In the genomic region with DNA sequence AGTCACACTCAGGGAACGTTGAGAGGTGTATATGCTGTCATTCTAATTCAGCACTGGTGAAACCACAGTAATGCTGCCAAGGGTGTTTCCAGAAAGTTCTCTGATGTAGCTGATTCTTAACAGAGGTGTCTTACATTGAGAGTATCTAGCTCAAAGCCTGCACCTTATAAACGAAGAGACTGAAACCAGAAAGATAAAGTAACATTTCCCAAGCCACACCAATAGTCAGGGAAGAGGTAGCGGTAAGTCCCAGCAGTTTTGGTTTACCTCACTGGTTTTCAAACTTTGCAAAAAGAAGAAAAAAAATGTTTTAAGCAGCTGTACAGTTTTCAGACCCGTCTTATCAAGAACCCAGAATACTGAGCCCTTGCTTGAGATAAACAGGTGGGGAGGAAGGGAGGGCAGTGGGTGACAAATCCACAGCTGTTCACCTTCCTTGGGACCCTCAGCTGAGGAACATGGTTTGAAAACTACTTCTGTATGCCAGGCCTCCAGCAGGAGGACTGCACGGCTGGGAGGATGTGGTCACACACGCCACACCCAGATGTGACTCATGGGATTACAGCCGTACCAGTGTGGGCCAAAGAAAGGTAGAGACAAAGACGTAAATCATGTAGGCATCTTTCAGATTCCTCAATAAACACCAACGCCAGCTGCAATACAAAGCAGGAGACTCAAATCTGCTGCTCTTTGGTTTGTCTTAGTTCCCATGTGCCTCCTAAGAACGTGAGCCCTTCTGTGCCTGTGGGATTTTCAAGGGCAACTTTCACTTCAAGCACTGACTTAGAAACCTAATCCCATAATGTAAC, we compare ENCODE assay signal across 8 cellular contexts.
A peak's percentile ranks its signal among the peaks of the same experiment; 100 is the strongest.
DNase-seq lines count a peak whose midpoint lies in the region; ATAC-seq and TF ChIP-seq lines count a peak whose summit lies in the region.

No MANE protein-coding gene starts in this region.

- DNase-seq in ACHN (peak; percentile 97), fibroblast of peridontal ligament (ENCODE audit: extremely low read depth) (peak; percentile 76), skeletal muscle cell (ENCODE audit: low read depth) (peak; percentile 90), mesothelial cell of epicardium (ENCODE audit: low spot score in 2 of 2, unreplicated experiment in 2 of 2) (no peak)
- peak; percentile 76 for DNase-seq in activated T-cell treated with anti-CD3 and anti-CD28 coated beads, Interleukin-2, amount 50 U/mL, for 1 hour

- H3K27me3 ChIP-seq in OCI-LY3 (ENCODE audit: low read depth, low read length): no peaks in the 10 kb centered on the region

- H3K4me1 ChIP-seq in OCI-LY3 (ENCODE audit: low read length): peaks cover 15% of the 10 kb centered on the region

- H3K79me2 ChIP-seq in OCI-LY3 (ENCODE audit: low read length): no peaks in the 10 kb centered on the region

- peaks cover 5% of the 10 kb centered on the region; the same call in 1 of the 2 replicates for H3K9me3 ChIP-seq in OCI-LY3 (ENCODE audit: insufficient read depth, low read length)

- peaks cover 30% of the 10 kb centered on the region for H3K4me1 Mint-ChIP-seq in mesothelial cell of epicardium

- H3K36me3 ChIP-seq in OCI-LY3 (replicated peaks; ENCODE audit: low read depth, low read length): no peaks in the 10 kb centered on the region

- H2AFZ ChIP-seq in OCI-LY3 (ENCODE audit: low read depth, low read length): peak overlapping the region; percentile 82

- in situ Hi-C loops in ACHN (cut with HindIII; ENCODE audit: low pct_ligation_motif_present, low pct_unique_long_range_greater_than_20kb, low sequenced_read_pairs): loop anchor here (25.0 kb wide), 1 partner anchor 266 kb away; no protein-coding TSS in a partner anchor

- H3K9me3 Mint-ChIP-seq in mesothelial cell of epicardium: no peaks in the 10 kb centered on the region

- no peak overlapping the region for H3K27ac Mint-ChIP-seq in mesothelial cell of epicardium

- peak overlapping the region; percentile 22; the same call in 1 of the 2 replicates for H3K9ac ChIP-seq in OCI-LY3 (ENCODE audit: low read length)

- ATAC-seq in GM18858 (IDR thresholded peaks at IDR 0.05; ENCODE audit: unreplicated experiment) (peak; percentile 66), HG03045 (IDR thresholded peaks at IDR 0.05; ENCODE audit: unreplicated experiment) (peak; percentile 83)

- H3K4me3 ChIP-seq in OCI-LY3 (ENCODE audit: low read length) (peak overlapping the region; percentile 44), skeletal muscle cell (ENCODE audit: low read depth, low read length) (no peak overlapping the region)

- H3K27ac ChIP-seq in OCI-LY3 (ENCODE audit: low read length): peak overlapping the region; percentile 4

- no peaks in the 10 kb centered on the region for H4K20me1 ChIP-seq in OCI-LY3 (ENCODE audit: insufficient read depth, low read length)

- peaks cover 8% of the 10 kb centered on the region for H3K27me3 Mint-ChIP-seq in mesothelial cell of epicardium (ENCODE audit: low read depth)

- H3K4me2 ChIP-seq in OCI-LY3 (ENCODE audit: low read length): peak overlapping the region; percentile 57

- no peak overlapping the region for H3K4me3 Mint-ChIP-seq in mesothelial cell of epicardium

- TF ChIP-seq CTCF in OCI-LY3 (IDR thresholded peaks at IDR 0.05; ENCODE audit: low read depth, low read length): 0 out of 2 replicates have a peak, but pooled peaks have one; percentile 4
- TF ChIP-seq CTCF in mesothelial cell of epicardium (IDR thresholded peaks at IDR 0.05; ENCODE audit: unreplicated experiment): no peak

- H3K36me3 Mint-ChIP-seq in mesothelial cell of epicardium: no peaks in the 10 kb centered on the region

Comparison
In these comparisons a context has a peak if more than half of its experiments do, and no peak if none do; other contexts are left out.
1. DNase-seq: peak in ACHN (single experiment), activated T-cell treated with anti-CD3 and anti-CD28 coated beads, Interleukin-2, amount 50 U/mL, for 1 hour (single experiment), fibroblast of peridontal ligament (single experiment) and skeletal muscle cell (single experiment); none in mesothelial cell of epicardium (0 of 2).